Comparison of ENCODE assay signal across 2 cellular contexts in the genomic region with DNA sequence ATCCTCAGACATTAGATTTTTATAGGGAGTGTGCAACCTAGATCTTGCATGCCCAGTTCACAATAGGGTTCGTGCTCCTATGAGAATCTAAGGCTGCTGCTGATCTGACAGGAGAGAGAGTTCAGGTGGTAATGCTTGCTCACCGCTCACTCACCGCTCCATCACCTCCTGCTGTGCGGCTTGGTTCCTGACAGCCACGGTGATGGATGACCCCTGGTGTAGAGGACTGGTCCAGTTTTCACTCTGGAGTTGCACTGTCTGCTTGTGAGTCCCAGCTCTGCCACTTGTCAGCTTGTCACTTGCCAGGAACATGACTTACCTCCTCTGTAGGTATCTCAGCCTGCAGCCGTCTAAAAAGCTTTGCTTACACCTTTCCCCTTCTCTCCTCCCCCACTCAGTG.
TF ChIP-seq lines count a peak whose summit lies in the region.

No MANE protein-coding gene starts in this region.

TF ChIP-seq in HepG2, 621 proteins besides CTCF, POLR2A, EP300 and RAD21 (continued from another document and continues in another):
- TF ChIP-seq, protein P1, sequence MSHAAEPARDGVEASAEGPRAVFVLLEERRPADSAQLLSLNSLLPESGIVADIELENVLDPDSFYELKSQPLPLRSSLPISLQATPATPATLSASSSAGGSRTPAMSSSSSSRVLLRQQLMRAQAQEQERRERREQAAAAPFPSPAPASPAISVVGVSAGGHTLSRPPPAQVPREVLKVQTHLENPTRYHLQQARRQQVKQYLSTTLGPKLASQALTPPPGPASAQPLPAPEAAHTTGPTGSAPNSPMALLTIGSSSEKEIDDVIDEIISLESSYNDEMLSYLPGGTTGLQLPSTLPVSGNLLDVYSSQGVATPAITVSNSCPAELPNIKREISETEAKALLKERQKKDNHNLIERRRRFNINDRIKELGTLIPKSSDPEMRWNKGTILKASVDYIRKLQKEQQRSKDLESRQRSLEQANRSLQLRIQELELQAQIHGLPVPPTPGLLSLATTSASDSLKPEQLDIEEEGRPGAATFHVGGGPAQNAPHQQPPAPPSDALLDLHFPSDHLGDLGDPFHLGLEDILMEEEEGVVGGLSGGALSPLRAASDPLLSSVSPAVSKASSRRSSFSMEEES (CRISPR knock-in tag; IDR thresholded peaks at IDR 0.05): no peak
- TF ChIP-seq U2AF2 (IDR thresholded peaks at IDR 0.05; ENCODE audit: low read depth, low read length) (no peak), SRY (CRISPR knock-in tag; IDR thresholded peaks at IDR 0.05) (no peak), SMAD9 (CRISPR knock-in tag; IDR thresholded peaks at IDR 0.05) (no peak)
- TF ChIP-seq, protein P2, sequence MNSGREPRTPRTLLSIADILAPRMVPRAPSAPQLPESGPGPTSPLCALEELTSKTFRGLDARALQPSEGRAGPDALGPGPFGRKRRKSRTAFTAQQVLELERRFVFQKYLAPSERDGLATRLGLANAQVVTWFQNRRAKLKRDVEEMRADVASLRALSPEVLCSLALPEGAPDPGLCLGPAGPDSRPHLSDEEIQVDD (CRISPR knock-in tag; IDR thresholded peaks at IDR 0.05; ENCODE audit: borderline replicate concordance): no peak
- TF ChIP-seq, protein P3, sequence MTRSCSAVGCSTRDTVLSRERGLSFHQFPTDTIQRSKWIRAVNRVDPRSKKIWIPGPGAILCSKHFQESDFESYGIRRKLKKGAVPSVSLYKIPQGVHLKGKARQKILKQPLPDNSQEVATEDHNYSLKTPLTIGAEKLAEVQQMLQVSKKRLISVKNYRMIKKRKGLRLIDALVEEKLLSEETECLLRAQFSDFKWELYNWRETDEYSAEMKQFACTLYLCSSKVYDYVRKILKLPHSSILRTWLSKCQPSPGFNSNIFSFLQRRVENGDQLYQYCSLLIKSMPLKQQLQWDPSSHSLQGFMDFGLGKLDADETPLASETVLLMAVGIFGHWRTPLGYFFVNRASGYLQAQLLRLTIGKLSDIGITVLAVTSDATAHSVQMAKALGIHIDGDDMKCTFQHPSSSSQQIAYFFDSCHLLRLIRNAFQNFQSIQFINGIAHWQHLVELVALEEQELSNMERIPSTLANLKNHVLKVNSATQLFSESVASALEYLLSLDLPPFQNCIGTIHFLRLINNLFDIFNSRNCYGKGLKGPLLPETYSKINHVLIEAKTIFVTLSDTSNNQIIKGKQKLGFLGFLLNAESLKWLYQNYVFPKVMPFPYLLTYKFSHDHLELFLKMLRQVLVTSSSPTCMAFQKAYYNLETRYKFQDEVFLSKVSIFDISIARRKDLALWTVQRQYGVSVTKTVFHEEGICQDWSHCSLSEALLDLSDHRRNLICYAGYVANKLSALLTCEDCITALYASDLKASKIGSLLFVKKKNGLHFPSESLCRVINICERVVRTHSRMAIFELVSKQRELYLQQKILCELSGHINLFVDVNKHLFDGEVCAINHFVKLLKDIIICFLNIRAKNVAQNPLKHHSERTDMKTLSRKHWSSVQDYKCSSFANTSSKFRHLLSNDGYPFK (CRISPR knock-in tag; IDR thresholded peaks at IDR 0.05; ENCODE audit: borderline replicate concordance): no peak
- TF ChIP-seq, protein P4, sequence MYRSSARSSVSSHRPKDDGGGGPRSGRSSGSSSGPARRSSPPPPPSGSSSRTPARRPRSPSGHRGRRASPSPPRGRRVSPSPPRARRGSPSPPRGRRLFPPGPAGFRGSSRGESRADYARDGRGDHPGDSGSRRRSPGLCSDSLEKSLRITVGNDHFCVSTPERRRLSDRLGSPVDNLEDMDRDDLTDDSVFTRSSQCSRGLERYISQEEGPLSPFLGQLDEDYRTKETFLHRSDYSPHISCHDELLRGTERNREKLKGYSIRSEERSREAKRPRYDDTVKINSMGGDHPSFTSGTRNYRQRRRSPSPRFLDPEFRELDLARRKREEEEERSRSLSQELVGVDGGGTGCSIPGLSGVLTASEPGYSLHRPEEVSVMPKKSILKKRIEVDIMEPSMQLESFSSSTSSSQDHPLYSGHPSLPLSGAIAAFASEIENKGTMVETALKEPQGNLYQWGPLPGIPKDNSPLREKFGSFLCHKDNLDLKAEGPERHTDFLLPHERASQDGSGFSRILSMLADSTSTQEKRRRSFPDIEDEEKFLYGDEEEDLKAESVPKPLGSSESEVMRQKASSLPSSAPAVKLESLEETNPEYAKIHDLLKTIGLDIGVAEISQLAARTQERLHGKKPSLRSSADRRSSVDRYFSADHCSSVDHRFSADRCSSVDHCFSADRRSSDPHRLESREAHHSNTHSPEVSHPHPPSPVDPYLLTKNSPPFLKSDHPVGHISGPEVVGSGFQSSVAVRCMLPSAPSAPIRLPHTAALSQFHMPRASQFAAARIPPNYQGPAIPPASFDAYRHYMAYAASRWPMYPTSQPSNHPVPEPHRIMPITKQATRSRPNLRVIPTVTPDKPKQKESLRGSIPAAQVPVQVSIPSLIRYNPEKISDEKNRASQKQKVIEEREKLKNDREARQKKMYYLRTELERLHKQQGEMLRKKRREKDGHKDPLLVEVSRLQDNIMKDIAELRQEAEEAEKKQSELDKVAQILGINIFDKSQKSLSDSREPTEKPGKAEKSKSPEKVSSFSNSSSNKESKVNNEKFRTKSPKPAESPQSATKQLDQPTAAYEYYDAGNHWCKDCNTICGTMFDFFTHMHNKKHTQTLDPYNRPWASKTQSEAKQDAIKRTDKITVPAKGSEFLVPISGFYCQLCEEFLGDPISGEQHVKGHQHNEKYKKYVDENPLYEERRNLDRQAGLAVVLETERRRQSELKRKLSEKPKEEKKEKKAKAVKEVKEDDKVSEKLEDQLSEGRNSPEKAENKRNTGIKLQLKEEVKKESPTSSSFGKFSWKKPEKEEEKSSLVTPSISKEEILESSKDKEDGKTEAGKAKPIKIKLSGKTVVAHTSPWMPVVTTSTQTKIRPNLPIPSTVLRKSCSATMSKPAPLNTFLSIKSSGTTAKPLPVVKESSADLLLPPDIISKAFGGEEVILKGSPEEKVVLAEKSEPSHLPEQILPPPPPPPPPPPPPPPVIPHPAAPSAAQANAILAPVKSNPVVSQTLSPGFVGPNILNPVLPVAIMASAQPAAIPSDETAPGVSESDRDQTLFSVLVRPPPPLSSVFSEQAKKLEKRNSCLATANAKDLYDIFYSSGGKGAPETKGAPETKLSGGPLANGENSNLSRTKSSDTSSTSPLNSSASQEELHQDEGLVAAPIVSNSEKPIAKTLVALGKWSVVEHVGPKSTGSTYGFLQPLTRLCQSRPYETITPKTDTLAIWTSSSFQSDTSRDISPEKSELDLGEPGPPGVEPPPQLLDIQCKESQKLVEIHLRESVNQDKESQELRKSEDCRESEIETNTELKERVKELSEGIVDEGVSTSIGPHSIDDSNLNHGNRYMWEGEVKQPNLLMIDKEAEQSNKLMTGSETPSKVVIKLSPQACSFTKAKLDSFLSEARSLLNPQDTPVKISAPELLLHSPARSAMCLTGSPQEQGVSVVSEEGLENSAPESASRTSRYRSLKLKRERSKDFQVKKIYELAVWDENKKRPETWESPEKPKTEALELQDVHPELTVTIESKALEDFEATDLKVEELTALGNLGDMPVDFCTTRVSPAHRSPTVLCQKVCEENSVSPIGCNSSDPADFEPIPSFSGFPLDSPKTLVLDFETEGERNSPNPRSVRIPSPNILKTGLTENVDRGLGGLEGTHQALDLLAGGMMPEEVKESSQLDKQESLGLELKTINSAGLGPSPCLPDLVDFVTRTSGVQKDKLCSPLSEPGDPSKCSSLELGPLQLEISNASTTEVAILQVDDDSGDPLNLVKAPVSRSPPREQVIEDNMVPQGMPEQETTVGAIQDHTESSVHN (CRISPR knock-in tag; IDR thresholded peaks at IDR 0.05): no peak
- TF ChIP-seq, protein P5, sequence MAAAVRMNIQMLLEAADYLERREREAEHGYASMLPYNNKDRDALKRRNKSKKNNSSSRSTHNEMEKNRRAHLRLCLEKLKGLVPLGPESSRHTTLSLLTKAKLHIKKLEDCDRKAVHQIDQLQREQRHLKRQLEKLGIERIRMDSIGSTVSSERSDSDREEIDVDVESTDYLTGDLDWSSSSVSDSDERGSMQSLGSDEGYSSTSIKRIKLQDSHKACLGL (CRISPR knock-in tag; IDR thresholded peaks at IDR 0.05): no peak

TF ChIP-seq in K562, 482 proteins besides CTCF, POLR2A, EP300 and RAD21 (continued from another document):
- TF ChIP-seq, protein P6, sequence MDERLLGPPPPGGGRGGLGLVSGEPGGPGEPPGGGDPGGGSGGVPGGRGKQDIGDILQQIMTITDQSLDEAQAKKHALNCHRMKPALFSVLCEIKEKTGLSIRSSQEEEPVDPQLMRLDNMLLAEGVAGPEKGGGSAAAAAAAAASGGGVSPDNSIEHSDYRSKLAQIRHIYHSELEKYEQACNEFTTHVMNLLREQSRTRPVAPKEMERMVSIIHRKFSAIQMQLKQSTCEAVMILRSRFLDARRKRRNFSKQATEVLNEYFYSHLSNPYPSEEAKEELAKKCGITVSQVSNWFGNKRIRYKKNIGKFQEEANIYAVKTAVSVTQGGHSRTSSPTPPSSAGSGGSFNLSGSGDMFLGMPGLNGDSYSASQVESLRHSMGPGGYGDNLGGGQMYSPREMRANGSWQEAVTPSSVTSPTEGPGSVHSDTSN (CRISPR knock-in tag; IDR thresholded peaks at IDR 0.05; ENCODE audit: low read depth): no peak
- TF ChIP-seq, protein P6 (tag; conservative IDR thresholded peaks at IDR 0.05; ENCODE audit: low read depth): peak; percentile 56
- TF ChIP-seq MEIS2 (IDR thresholded peaks at IDR 0.05; ENCODE audit: partially characterized antibody): peak; percentile 77
- TF ChIP-seq, protein P7, sequence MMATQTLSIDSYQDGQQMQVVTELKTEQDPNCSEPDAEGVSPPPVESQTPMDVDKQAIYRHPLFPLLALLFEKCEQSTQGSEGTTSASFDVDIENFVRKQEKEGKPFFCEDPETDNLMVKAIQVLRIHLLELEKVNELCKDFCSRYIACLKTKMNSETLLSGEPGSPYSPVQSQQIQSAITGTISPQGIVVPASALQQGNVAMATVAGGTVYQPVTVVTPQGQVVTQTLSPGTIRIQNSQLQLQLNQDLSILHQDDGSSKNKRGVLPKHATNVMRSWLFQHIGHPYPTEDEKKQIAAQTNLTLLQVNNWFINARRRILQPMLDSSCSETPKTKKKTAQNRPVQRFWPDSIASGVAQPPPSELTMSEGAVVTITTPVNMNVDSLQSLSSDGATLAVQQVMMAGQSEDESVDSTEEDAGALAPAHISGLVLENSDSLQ (IDR thresholded peaks at IDR 0.05): peak; percentile 62; the same call in 1 of the 2 replicates
TF ChIP-seq in K562: peak in this region for 3.
